In the genomic region with DNA sequence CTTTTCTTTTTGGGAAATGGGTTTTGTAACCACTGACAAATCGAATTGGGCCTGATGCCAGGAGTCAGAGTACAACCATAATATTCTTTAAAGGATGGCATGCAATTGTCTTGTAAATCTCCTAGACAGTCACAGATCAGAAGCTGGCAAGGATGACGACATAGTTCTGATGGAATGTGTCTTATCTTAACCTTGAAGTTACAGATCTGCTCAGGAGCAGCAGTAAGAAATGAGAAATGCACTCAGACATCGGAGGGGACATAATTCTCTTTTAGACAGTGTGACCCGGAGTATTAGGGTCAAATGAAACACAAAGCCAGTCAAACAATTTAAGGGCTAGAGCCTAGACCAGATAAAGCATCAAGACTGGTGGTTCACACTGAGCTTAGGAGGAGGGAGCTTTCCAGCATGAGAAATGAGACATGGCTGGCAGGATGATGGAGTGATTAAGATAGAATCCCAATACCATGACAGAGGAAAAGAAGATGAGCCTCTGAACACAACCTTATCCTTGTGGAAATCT, we compare ENCODE assay signal across 11 cellular contexts. TPM values are rescaled to one million over a fixed set of nuclear protein-coding genes. Genes with fewer than 3 reads are reported as not detected.
DNase-seq lines count a peak whose midpoint lies in the region; ATAC-seq and TF ChIP-seq lines count a peak whose summit lies in the region.
"Had no signal": no experiment of that assay in that cellular context is flagged by ENCODE, and none has a peak within 500 bp of the region (broad histone marks: within the 10 kb centered on the region; RNA-seq: fewer than 3 reads in every experiment).

No MANE protein-coding gene starts in this region.

- H3K9me3 ChIP-seq in HUES6 (ENCODE audit: control insufficient read depth, insufficient read depth, low read depth, low read length) = no peaks in the 10 kb centered on the region
- H3K9me3 ChIP-seq in sigmoid colon = no peaks in the 10 kb centered on the region

- peak overlapping the region; percentile 36 for H3K9ac ChIP-seq in HUES6 (ENCODE audit: low read length)

- POLR2A ChIA-PET in naive thymus-derived CD8-positive, alpha-beta T cell (lab: Charles Lee) = interaction anchor here (3.3 kb wide), 1 partner anchor 18 kb away, joined by 16 read pairs; a partner anchor contains a TSS

- no peak overlapping the region for H3K4me3 Mint-ChIP-seq in natural killer cell
- no peak overlapping the region for H3K4me3 Mint-ChIP-seq in naive thymus-derived CD8-positive, alpha-beta T cell
- H3K4me3 Mint-ChIP-seq: activated B cell treated with CpG ODN at 0.5 μM for 24 hours; central memory CD8-positive, alpha-beta T cell had no signal

- H3K27ac Mint-ChIP-seq in natural killer cell = no peak overlapping the region
- H3K27ac Mint-ChIP-seq in naive thymus-derived CD8-positive, alpha-beta T cell = peak overlapping the region in 2 of 10 donors; percentile 11 to 19

- H3K27me3 ChIP-seq in HUES6 (ENCODE audit: control insufficient read depth, insufficient read depth, low read length) (no peaks in the 10 kb centered on the region), sigmoid colon (no peaks in the 10 kb centered on the region)

- intact Hi-C loops in sigmoid colon (cut with DNase I) (loop anchor here (5.0 kb wide), 1 partner anchor 40 kb away; no protein-coding TSS in a partner anchor), natural killer cell (cut with micrococcal nuclease) (no loop called here)

- TF ChIP-seq POLR2A in sigmoid colon (IDR thresholded peaks at IDR 0.05) = no peak

- H3K36me3 ChIP-seq in HUES6 (ENCODE audit: control insufficient read depth, insufficient read depth, low read length) (peaks cover 2% of the 10 kb centered on the region), sigmoid colon (peaks cover 0 to 2% (median 0%) of the 10 kb centered on the region in 4 donors)

- no peaks in the 10 kb centered on the region for H3K27me3 Mint-ChIP-seq in natural killer cell (ENCODE audit: low read depth in 2 of 2)
- H3K27me3 Mint-ChIP-seq in naive thymus-derived CD8-positive, alpha-beta T cell = no peaks in the 10 kb centered on the region
- H3K27me3 Mint-ChIP-seq: activated B cell treated with CpG ODN at 0.5 μM for 24 hours; central memory CD8-positive, alpha-beta T cell had no signal

- H3K4me1 ChIP-seq in HUES6 (ENCODE audit: control insufficient read depth, insufficient read depth, low read length) = peaks cover 48% of the 10 kb centered on the region
- peaks cover 0 to 48% (median 34%) of the 10 kb centered on the region in 4 donors for H3K4me1 ChIP-seq in sigmoid colon

- H3K4me3 ChIP-seq in HUES6 (ENCODE audit: low read depth, low read length) = no peak overlapping the region
- H3K4me3 ChIP-seq in sigmoid colon = no peak overlapping the region

- in situ Hi-C loops in ACHN (cut with HindIII; ENCODE audit: low pct_ligation_motif_present, low pct_unique_long_range_greater_than_20kb, low sequenced_read_pairs) = no loop called here

- WGBS in sigmoid colon, 2 donors = 41 to 50% methylated on average over 4 of the region's 4 CpGs

- TF ChIP-seq EP300 in sigmoid colon (IDR thresholded peaks at IDR 0.05) = no peak

- DNase-seq in ACHN (peak; percentile 81), astrocyte of the hippocampus (ENCODE audit: low read depth, low spot score) (peak; percentile 55), kidney tubule cell (ENCODE audit: low spot score) (peak; percentile 81), sigmoid colon (no peak), natural killer cell (no peak)
- no peak for DNase-seq in naive thymus-derived CD8-positive, alpha-beta T cell
- DNase-seq: activated B cell treated with CpG ODN at 0.5 μM for 24 hours, NCI-H1092 treated with DMSO at 0.1 percent for 48 hours had no signal

- H3K36me3 Mint-ChIP-seq in natural killer cell = no peaks in the 10 kb centered on the region
- H3K36me3 Mint-ChIP-seq in naive thymus-derived CD8-positive, alpha-beta T cell = peaks cover 0 to 6% (median 2%) of the 10 kb centered on the region in 3 donors

- no peaks in the 10 kb centered on the region for H3K9me3 Mint-ChIP-seq in natural killer cell
- no peaks in the 10 kb centered on the region for H3K9me3 Mint-ChIP-seq in naive thymus-derived CD8-positive, alpha-beta T cell
- H3K9me3 Mint-ChIP-seq: activated B cell treated with CpG ODN at 0.5 μM for 24 hours; central memory CD8-positive, alpha-beta T cell had no signal

- peaks cover 11 to 23% of the 10 kb centered on the region in 2 donors for H3K4me1 Mint-ChIP-seq in natural killer cell
- peaks cover 11 to 36% (median 23%) of the 10 kb centered on the region in 4 donors for H3K4me1 Mint-ChIP-seq in naive thymus-derived CD8-positive, alpha-beta T cell
- H3K4me1 Mint-ChIP-seq: central memory CD8-positive, alpha-beta T cell had no signal

- H3K27ac ChIP-seq in HUES6 (ENCODE audit: low read depth, low read length) (peak overlapping the region; percentile 87), sigmoid colon (peak overlapping the region in 2 of 4 donors; percentile 26 to 35)

- TF ChIP-seq CTCF in sigmoid colon (IDR thresholded peaks at IDR 0.05) (no peak), natural killer cell (IDR thresholded peaks at IDR 0.05) (no peak)

- ATAC-seq in natural killer cell (no peak), HG02678 (IDR thresholded peaks at IDR 0.05; ENCODE audit: unreplicated experiment) (no peak)
- ATAC-seq in naive thymus-derived CD8-positive, alpha-beta T cell = no peak

RNA-seq across cellular contexts. Expression of a gene that starts 17.5 kb away (rescaled TPM):
- total RNA-seq in sigmoid colon (10 to 100 TPM; 18.6 to 30.7 (median 24.8) TPM), natural killer cell (10 to 100 TPM; 30.8 to 42.3 (median 36.5) TPM)
- polyA plus RNA-seq in sigmoid colon = 10 to 100 TPM in 1 of 3 donors, 1 to 10 TPM in 2; 3.0 to 17.2 (median 4.9) TPM
- 10 to 100 TPM; 66.6 to 70.5 TPM for total RNA-seq in naive thymus-derived CD8-positive, alpha-beta T cell
- polyA plus RNA-seq in naive thymus-derived CD8-positive, alpha-beta T cell = 10 to 100 TPM; 23.7 to 34.4 (median 29.4) TPM

RNA-seq across cellular contexts. Expression of a gene that starts 18.1 kb away (rescaled TPM):
- total RNA-seq in sigmoid colon (100 to 1,000 TPM; 318 to 657 (median 410) TPM), natural killer cell (1,000 to 10,000 TPM; 1,172 to 1,525 (median 1,292) TPM)
- polyA plus RNA-seq in sigmoid colon = 1,000 to 10,000 TPM in 2 of 3 donors, 100 to 1,000 TPM in 1; 594 to 1,311 (median 1,117) TPM
- 1,000 to 10,000 TPM; 1,109 to 1,141 TPM for total RNA-seq in naive thymus-derived CD8-positive, alpha-beta T cell
- polyA plus RNA-seq in naive thymus-derived CD8-positive, alpha-beta T cell = 1,000 to 10,000 TPM in 1 of 3 donors, 100 to 1,000 TPM in 2; 932 to 1,177 (median 943) TPM

RNA-seq across cellular contexts. Expression of a gene that starts 38.4 kb away (rescaled TPM):
- total RNA-seq in sigmoid colon (under 1 TPM in 1 of 4 donors, not detected in 3; 0.54 TPM), natural killer cell (10 to 100 TPM in 1 of 3 donors, 1 to 10 TPM in 2; 2.0 to 15.4 (median 2.0) TPM)
- polyA plus RNA-seq in sigmoid colon = under 1 TPM in 1 of 3 donors, not detected in 2; 0.45 TPM
- not detected for total RNA-seq in naive thymus-derived CD8-positive, alpha-beta T cell
- polyA plus RNA-seq in naive thymus-derived CD8-positive, alpha-beta T cell = under 1 TPM in 1 of 3 donors, not detected in 2; 0.14 TPM
- total RNA-seq: activated B cell treated with CpG ODN at 0.5 μM for 24 hours had no signal

Comparison
In these comparisons a context has a peak if more than half of its experiments do, and no peak if none do; other contexts are left out.
1. DNase-seq: peak in ACHN (single experiment), astrocyte of the hippocampus (single experiment) and kidney tubule cell (single experiment); none in sigmoid colon (single experiment), natural killer cell (single experiment) and naive thymus-derived CD8-positive, alpha-beta T cell (0 of 10).